26 cellular contexts compared by ENCODE assay signal in the genomic region with DNA sequence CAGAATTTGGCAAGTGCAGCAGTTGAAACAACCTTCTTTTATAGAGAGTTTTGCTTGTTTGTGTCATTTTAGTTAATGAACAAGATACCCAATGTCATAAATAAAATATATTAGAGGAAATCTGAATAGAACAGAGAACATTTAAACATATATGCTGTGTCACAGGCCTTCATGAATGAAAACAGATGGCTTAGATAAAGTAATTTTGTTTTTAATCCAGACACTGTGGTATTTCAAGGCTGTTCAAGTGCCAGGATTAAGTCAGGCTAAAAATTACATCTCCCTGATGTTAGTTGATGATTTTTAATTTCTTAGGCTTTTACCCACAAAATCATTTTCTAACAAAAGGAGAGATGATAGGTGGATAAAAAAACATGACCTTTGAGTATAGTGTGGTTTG. TPM values are rescaled to one million over a fixed set of nuclear protein-coding genes. Genes with fewer than 3 reads are reported as not detected.
"Had no signal": no experiment of that assay in that cellular context is flagged by ENCODE, and none has a peak within 500 bp of the region (broad histone marks: within the 10 kb centered on the region; RNA-seq: fewer than 3 reads in every experiment).

No MANE protein-coding gene starts in this region.

- ATAC-seq: activated CD4-positive, CD25-positive, alpha-beta regulatory T cell treated with anti-CD3 and anti-CD28 coated beads, Interleukin-2, amount 50 U/mL, for 24 hours; activated CD8-positive, alpha-beta memory T cell treated with anti-CD3 and anti-CD28 coated beads, Interleukin-2, amount 10 ng/mL, durations not matched to agents 7 days and 5 days; activated CD8-positive, alpha-beta T cell treated with anti-CD3 and anti-CD28 coated beads for 36 hours; activated naive CD4-positive, alpha-beta T cell treated with anti-CD3 and anti-CD28 coated beads, Interleukin-2, amount 50 U/mL, for 72 hours; esophagus mucosa; left lobe of liver; natural killer cell treated with Interleukin-12 subunit alpha and Interleukin-12 subunit beta and Interleukin-15 and Interleukin-18, amount 100 ng/mL, for 72 hours; psoas muscle; stimulated activated naive CD8-positive, alpha-beta T cell treated with anti-CD3 and anti-CD28 coated beads, Interleukin-15, Interleukin-2, amounts not matched to agents 100 U/mL and 50 U/mL, for 24 hours; T-cell; upper lobe of right lung had no signal

- H3K27ac Mint-ChIP-seq: activated CD4-positive, alpha-beta T cell treated with anti-CD3 and anti-CD28 coated beads, Interleukin-2, amount 10 ng/mL, durations not matched to agents 7 days and 5 days; activated CD8-positive, alpha-beta memory T cell treated with anti-CD3 and anti-CD28 coated beads, Interleukin-2, amount 10 ng/mL, durations not matched to agents 7 days and 5 days; activated CD8-positive, alpha-beta T cell treated with anti-CD3 and anti-CD28 coated beads for 36 hours; activated naive CD4-positive, alpha-beta T cell treated with anti-CD3 and anti-CD28 coated beads, Interleukin-2, amount 50 U/mL, for 72 hours; immature natural killer cell; natural killer cell treated with Interleukin-12 subunit alpha and Interleukin-12 subunit beta and Interleukin-15 and Interleukin-18, amount 100 ng/mL, for 72 hours; T-cell; T-helper 2 cell treated with Interferon-gamma antibody and Interleukin-4, amounts not matched to agents 5 μg/mL and 100 μg/mL, for 36 hours had no signal

- H3K9me3 Mint-ChIP-seq: activated CD4-positive, alpha-beta T cell treated with anti-CD3 and anti-CD28 coated beads, Interleukin-2, amount 10 ng/mL, durations not matched to agents 7 days and 5 days; immature natural killer cell; T-helper 2 cell treated with Interferon-gamma antibody and Interleukin-4, amounts not matched to agents 5 μg/mL and 100 μg/mL, for 36 hours had no signal

- H3K27me3 Mint-ChIP-seq: activated CD4-positive, alpha-beta T cell treated with anti-CD3 and anti-CD28 coated beads, Interleukin-2, amount 10 ng/mL, durations not matched to agents 7 days and 5 days; activated CD8-positive, alpha-beta memory T cell treated with anti-CD3 and anti-CD28 coated beads, Interleukin-2, amount 10 ng/mL, durations not matched to agents 7 days and 5 days; activated CD8-positive, alpha-beta T cell treated with anti-CD3 and anti-CD28 coated beads for 36 hours; central memory CD8-positive, alpha-beta T cell; natural killer cell treated with Interleukin-12 subunit alpha and Interleukin-12 subunit beta and Interleukin-15 and Interleukin-18, amount 100 ng/mL, for 72 hours; T-cell had no signal

- H3K4me1 Mint-ChIP-seq: central memory CD8-positive, alpha-beta T cell; T-cell had no signal

- DNase-seq: activated CD4-positive, alpha-beta T cell treated with anti-CD3 and anti-CD28 coated beads, Interleukin-2, amount 10 ng/mL, durations not matched to agents 7 days and 5 days; activated CD8-positive, alpha-beta memory T cell treated with anti-CD3 and anti-CD28 coated beads, Interleukin-2, amount 10 ng/mL, durations not matched to agents 7 days and 5 days; activated CD8-positive, alpha-beta T cell treated with anti-CD3 and anti-CD28 coated beads for 36 hours; activated T-cell treated with anti-CD3 and anti-CD28 coated beads for 4 hours; adrenal gland; brain microvascular endothelial cell; effector memory CD4-positive, alpha-beta T cell; foreskin melanocyte; immature natural killer cell; mammary epithelial cell; midbrain; ovary; psoas muscle; stimulated activated CD4-positive, alpha-beta T cell treated with anti-CD3 and anti-CD28 coated beads, Interleukin-12 subunit alpha, Interleukin-12 subunit beta, amount 100 ng/mL, for 4 hours; stimulated activated CD4-positive, alpha-beta T cell treated with anti-CD3 and anti-CD28 coated beads, Interleukin-4, amount 100 ng/mL, for 4 hours; stimulated activated naive CD8-positive, alpha-beta T cell treated with anti-CD3 and anti-CD28 coated beads, Interleukin-15, Interleukin-2, amounts not matched to agents 100 U/mL and 50 U/mL, for 24 hours; T-cell; upper lobe of right lung had no signal

- H3K4me3 Mint-ChIP-seq: activated CD4-positive, alpha-beta T cell treated with anti-CD3 and anti-CD28 coated beads, Interleukin-2, amount 10 ng/mL, durations not matched to agents 7 days and 5 days; activated CD8-positive, alpha-beta memory T cell treated with anti-CD3 and anti-CD28 coated beads, Interleukin-2, amount 10 ng/mL, durations not matched to agents 7 days and 5 days; activated CD8-positive, alpha-beta T cell treated with anti-CD3 and anti-CD28 coated beads for 36 hours; central memory CD8-positive, alpha-beta T cell; immature natural killer cell; natural killer cell treated with Interleukin-12 subunit alpha and Interleukin-12 subunit beta and Interleukin-15 and Interleukin-18, amount 100 ng/mL, for 72 hours; T-cell; T-helper 2 cell treated with Interferon-gamma antibody and Interleukin-4, amounts not matched to agents 5 μg/mL and 100 μg/mL, for 36 hours had no signal

RNA-seq across cellular contexts. Expression of gene ACKR4, which starts 4.9 kb away (rescaled TPM):
- total RNA-seq: activated CD8-positive, alpha-beta memory T cell treated with anti-CD3 and anti-CD28 coated beads, Interleukin-2, amount 10 ng/mL, durations not matched to agents 7 days and 5 days; activated CD8-positive, alpha-beta T cell treated with anti-CD3 and anti-CD28 coated beads for 36 hours; esophagus mucosa; kidney epithelial cell; left lobe of liver; natural killer cell treated with Interleukin-12 subunit alpha and Interleukin-12 subunit beta and Interleukin-15 and Interleukin-18, amount 100 ng/mL, for 72 hours had no signal
